Comparison of ENCODE assay signal across 9 cellular contexts in the genomic region with DNA sequence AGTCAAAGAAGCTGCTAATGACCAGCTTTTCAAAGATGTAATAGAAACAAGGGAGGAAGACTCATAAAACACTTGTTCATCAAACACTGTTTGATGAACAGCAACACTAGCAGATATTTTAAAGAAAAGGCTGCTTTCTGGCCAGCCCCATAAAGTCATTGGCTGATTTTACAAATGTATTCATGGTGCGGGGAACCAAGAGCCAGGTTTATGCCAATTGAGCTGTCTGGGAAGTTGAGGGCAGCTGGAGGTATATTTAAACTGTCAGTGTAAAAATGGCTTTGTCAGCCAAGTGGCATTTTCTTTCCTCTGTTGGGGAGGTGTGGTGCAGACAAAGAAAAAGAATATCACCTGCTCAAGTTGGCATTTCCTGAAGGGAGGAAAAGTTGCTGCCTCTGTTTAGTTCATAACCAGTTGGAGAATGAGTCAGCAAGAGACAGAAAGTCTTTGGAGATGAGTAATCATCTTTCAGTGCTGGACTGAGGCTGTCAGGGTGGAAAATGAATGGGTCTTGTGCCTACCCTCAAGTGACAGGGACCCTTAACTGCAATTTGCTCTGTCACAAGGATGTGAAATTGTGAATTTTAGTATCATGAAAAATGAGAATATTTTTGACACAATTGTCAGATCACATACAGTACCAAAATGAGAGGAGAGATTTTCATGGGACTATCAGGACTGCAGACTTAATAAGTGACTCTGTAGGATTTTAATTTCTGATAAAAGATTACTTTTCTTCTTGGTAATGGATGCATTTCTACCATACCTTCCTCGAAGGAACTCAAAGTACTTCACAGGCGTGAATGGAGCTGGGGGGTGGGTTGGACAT.
DNase-seq lines count a peak whose midpoint lies in the region; ATAC-seq, FAIRE-seq and TF ChIP-seq lines count a peak whose summit lies in the region.
"Had no signal": no experiment of that assay in that cellular context is flagged by ENCODE, and none has a peak within 500 bp of the region (broad histone marks: within the 10 kb centered on the region; RNA-seq: fewer than 3 reads in every experiment).

No MANE protein-coding gene starts in this region.

- no peaks in the 10 kb centered on the region for H3K36me3 Mint-ChIP-seq in chondrocyte (ENCODE audit: low read depth)
- H3K36me3 Mint-ChIP-seq: brain had no signal

- TF ChIP-seq CTCF in AG04450 (IDR thresholded peaks at IDR 0.05; ENCODE audit: low read depth, low read length) (no peak), chondrocyte (IDR thresholded peaks at IDR 0.05) (no peak), adrenal gland (IDR thresholded peaks at IDR 0.05) (no peak)

- intact Hi-C loops in adrenal gland (cut with DNase I), result no loop called here

- TF ChIP-seq POLR2A in adrenal gland (IDR thresholded peaks at IDR 0.05), result no peak

- no peak overlapping the region for H3K4me3 Mint-ChIP-seq in chondrocyte (ENCODE audit: unreplicated experiment)
- H3K4me3 Mint-ChIP-seq: brain had no signal

- H3K4me1 ChIP-seq in adrenal gland (replicated peaks in 1 of 2), result no peaks in the 10 kb centered on the region

- no peaks in the 10 kb centered on the region for H3K27me3 Mint-ChIP-seq in chondrocyte (ENCODE audit: low read depth)

- H3K9me3 ChIP-seq in AG04450 (ENCODE audit: control insufficient read depth, insufficient read depth, low read length), result no peaks in the 10 kb centered on the region
- H3K9me3 ChIP-seq in MG63, result no peaks in the 10 kb centered on the region
- H3K9me3 ChIP-seq in adrenal gland (replicated peaks in 1 of 3), result no peaks in the 10 kb centered on the region

- peak; percentile 7 for DNase-seq in AG04450 (ENCODE audit: low read depth, low spot score)
- peak; percentile 30 for DNase-seq in MG63
- DNase-seq in chondrocyte (ENCODE audit: low spot score), result no peak
- DNase-seq in urothelium cell line (ENCODE audit: low spot score), result peak; percentile 86
- DNase-seq in adrenal gland, result no peak
- no peak for DNase-seq in NCI-H2171 treated with DMSO at 0.1 percent for 48 hours (lab: John Stamatoyannopoulos, UW)
- no peak for DNase-seq in midbrain (lab: John Stamatoyannopoulos, UW)

- H3K27me3 ChIP-seq in AG04450 (ENCODE audit: control insufficient read depth, insufficient read depth, low read length) (peaks cover 2% of the 10 kb centered on the region), MG63 (no peaks in the 10 kb centered on the region), adrenal gland (no peaks in the 10 kb centered on the region)

- peak; percentile 89 for ATAC-seq in GM21360 (IDR thresholded peaks at IDR 0.05; ENCODE audit: unreplicated experiment)

- H3K36me3 ChIP-seq in MG63, result no peaks in the 10 kb centered on the region
- H3K36me3 ChIP-seq in adrenal gland (replicated peaks in 1 of 2), result no peaks in the 10 kb centered on the region

- H3K4me3 ChIP-seq in AG04450 (ENCODE audit: low read depth, low read length) (no peak overlapping the region), MG63 (no peak overlapping the region), adrenal gland (no peak overlapping the region)

- H3K27ac ChIP-seq in AG04450 (ENCODE audit: low read depth, low read length) (peak overlapping the region; percentile 2), adrenal gland (no peak overlapping the region)

- POLR2A ChIA-PET in AG04450 (lab: Yijun Ruan, JAX), result no interaction called here

- CTCF ChIA-PET in AG04450 (lab: Charles Lee), result interaction anchor here (0.5 to 1.5 kb wide), 5 partner anchors 17 to 655 kb away, joined by 3 to 7 read pairs (median 3); no protein-coding TSS in a partner anchor

- FAIRE-seq in urothelium cell line (lab: Jason Lieb, UNC), result peak; percentile 99

- 80 to 94% (median 85%) methylated on average over 3 of the region's 3 CpGs for WGBS in adrenal gland, 4 donors

- peaks cover 22% of the 10 kb centered on the region for H3K4me1 Mint-ChIP-seq in chondrocyte (ENCODE audit: low read depth)

- H3K9me3 Mint-ChIP-seq in chondrocyte (ENCODE audit: low read depth), result no peaks in the 10 kb centered on the region
- H3K9me3 Mint-ChIP-seq: brain had no signal

- H3K27ac Mint-ChIP-seq in chondrocyte (ENCODE audit: unreplicated experiment), result peak overlapping the region; percentile 75

Comparison
In these comparisons a context has a peak if more than half of its experiments do, and no peak if none do; other contexts are left out.
1. DNase-seq: peak in AG04450 (single experiment), MG63 (single experiment) and urothelium cell line (single experiment); none in chondrocyte (single experiment), adrenal gland (0 of 7), NCI-H2171 treated with DMSO at 0.1 percent for 48 hours (single experiment) and midbrain (single experiment).